1 cellular context compared by ENCODE assay signal in genomic region chr3:135965129-135965505, GRCh38.
TF ChIP-seq lines count a peak whose summit lies in the region.

No MANE protein-coding gene starts in this region.

TF ChIP-seq in HEK293, 187 proteins besides CTCF, POLR2A, EP300 and RAD21 (continued from another document and continues in another):
- TF ChIP-seq ZBTB10 (tag by site-specific recombination; IDR thresholded peaks at IDR 0.05) (no peak), ZNF391 (tag by site-specific recombination; IDR thresholded peaks at IDR 0.05; ENCODE audit: borderline replicate concordance, low read depth) (0 out of 2 replicates have a peak, but pooled peaks have one; percentile 62), ZNF292 (tag by site-specific recombination; IDR thresholded peaks at IDR 0.05; ENCODE audit: borderline replicate concordance, low read depth) (no peak), BCL11B (tag by site-specific recombination; IDR thresholded peaks at IDR 0.05; ENCODE audit: low read depth) (no peak), ZNF776 (tag by site-specific recombination; IDR thresholded peaks at IDR 0.05; ENCODE audit: borderline replicate concordance) (no peak), ZNF473 (tag by site-specific recombination; IDR thresholded peaks at IDR 0.05) (no peak), ZBTB21 (tag by site-specific recombination; IDR thresholded peaks at IDR 0.05) (no peak), PRDM10 (tag by site-specific recombination; IDR thresholded peaks at IDR 0.05) (peak; percentile 77), SALL2 (tag by site-specific recombination; IDR thresholded peaks at IDR 0.05; ENCODE audit: borderline replicate concordance) (no peak), PRDM4 (tag by site-specific recombination; IDR thresholded peaks at IDR 0.05) (no peak), ZNF148 (tag by site-specific recombination; IDR thresholded peaks at IDR 0.05; ENCODE audit: borderline replicate concordance) (no peak), ZSCAN4 (tag by site-specific recombination; IDR thresholded peaks at IDR 0.05) (no peak), MYNN (tag by site-specific recombination; IDR thresholded peaks at IDR 0.05; ENCODE audit: borderline replicate concordance) (no peak), ZNF701 (tag by site-specific recombination; IDR thresholded peaks at IDR 0.05) (no peak), ZNF596 (tag by site-specific recombination; IDR thresholded peaks at IDR 0.05) (no peak), ZNF37A (tag by site-specific recombination; IDR thresholded peaks at IDR 0.05) (no peak), ZNF488 (tag by site-specific recombination; IDR thresholded peaks at IDR 0.05) (no peak), ZNF341 (tag by site-specific recombination; IDR thresholded peaks at IDR 0.05; ENCODE audit: low read depth) (no peak), ZNF2 (tag by site-specific recombination; IDR thresholded peaks at IDR 0.05) (0 out of 2 replicates have a peak, but pooled peaks have one; percentile 43), ZFP41 (tag by site-specific recombination; IDR thresholded peaks at IDR 0.05; ENCODE audit: borderline replicate concordance) (no peak), ZNF585B (tag by site-specific recombination; IDR thresholded peaks at IDR 0.05) (no peak), ZSCAN23 (tag by site-specific recombination; IDR thresholded peaks at IDR 0.05) (no peak), ZNF350 (tag by site-specific recombination; IDR thresholded peaks at IDR 0.05) (no peak), HOXA7 (CRISPR knock-in tag; IDR thresholded peaks at IDR 0.05; ENCODE audit: borderline replicate concordance) (no peak), ZNF19 (tag by site-specific recombination; IDR thresholded peaks at IDR 0.05; ENCODE audit: low read depth) (no peak), ZFP3 (tag by site-specific recombination; IDR thresholded peaks at IDR 0.05; ENCODE audit: low read depth) (no peak), ZNF514 (tag by site-specific recombination; IDR thresholded peaks at IDR 0.05) (no peak), ELK4 (IDR thresholded peaks at IDR 0.05; ENCODE audit: borderline replicate concordance, low read depth, low read length) (no peak), ZNF664 (tag by site-specific recombination; IDR thresholded peaks at IDR 0.05) (no peak), ZNF521 (tag by site-specific recombination; IDR thresholded peaks at IDR 0.05) (no peak), PRDM2 (tag by site-specific recombination; IDR thresholded peaks at IDR 0.05; ENCODE audit: borderline replicate concordance) (no peak), ZSCAN30 (tag by site-specific recombination; IDR thresholded peaks at IDR 0.05) (no peak), ZNF214 (tag by site-specific recombination; IDR thresholded peaks at IDR 0.05; ENCODE audit: borderline replicate concordance) (no peak)
- TF ChIP-seq, protein P1, sequence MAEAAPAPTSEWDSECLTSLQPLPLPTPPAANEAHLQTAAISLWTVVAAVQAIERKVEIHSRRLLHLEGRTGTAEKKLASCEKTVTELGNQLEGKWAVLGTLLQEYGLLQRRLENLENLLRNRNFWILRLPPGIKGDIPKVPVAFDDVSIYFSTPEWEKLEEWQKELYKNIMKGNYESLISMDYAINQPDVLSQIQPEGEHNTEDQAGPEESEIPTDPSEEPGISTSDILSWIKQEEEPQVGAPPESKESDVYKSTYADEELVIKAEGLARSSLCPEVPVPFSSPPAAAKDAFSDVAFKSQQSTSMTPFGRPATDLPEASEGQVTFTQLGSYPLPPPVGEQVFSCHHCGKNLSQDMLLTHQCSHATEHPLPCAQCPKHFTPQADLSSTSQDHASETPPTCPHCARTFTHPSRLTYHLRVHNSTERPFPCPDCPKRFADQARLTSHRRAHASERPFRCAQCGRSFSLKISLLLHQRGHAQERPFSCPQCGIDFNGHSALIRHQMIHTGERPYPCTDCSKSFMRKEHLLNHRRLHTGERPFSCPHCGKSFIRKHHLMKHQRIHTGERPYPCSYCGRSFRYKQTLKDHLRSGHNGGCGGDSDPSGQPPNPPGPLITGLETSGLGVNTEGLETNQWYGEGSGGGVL (tag by site-specific recombination; IDR thresholded peaks at IDR 0.05) = no peak
